Comparison of ENCODE assay signal across 9 cellular contexts in genomic region chr13:25170554-25171107, GRCh38. TPM values are rescaled to one million over a fixed set of nuclear protein-coding genes. Genes with fewer than 3 reads are reported as not detected.
DNase-seq lines count a peak whose midpoint lies in the region; ATAC-seq and TF ChIP-seq lines count a peak whose summit lies in the region.
"Had no signal": no experiment of that assay in that cellular context is flagged by ENCODE, and none has a peak within 500 bp of the region (broad histone marks: within the 10 kb centered on the region; RNA-seq: fewer than 3 reads in every experiment).

No MANE protein-coding gene starts in this region.

- peak overlapping the region; percentile 56 for H2AFZ ChIP-seq in hepatocyte
- peak overlapping the region; percentile 93 for H2AFZ ChIP-seq in smooth muscle cell (ENCODE audit: low read depth)

- H3K27ac ChIP-seq in hepatocyte = no peak overlapping the region
- no peak overlapping the region for H3K27ac ChIP-seq in smooth muscle cell (ENCODE audit: low read depth)
- H3K27ac ChIP-seq in gastroesophageal sphincter = no peak overlapping the region

- peaks cover 3% of the 10 kb centered on the region for H3K4me1 ChIP-seq in NT2/D1 (ENCODE audit: insufficient read depth, insufficient read length)
- H3K4me1 ChIP-seq in hepatocyte (ENCODE audit: insufficient read depth) = peaks cover 7% of the 10 kb centered on the region
- H3K4me1 ChIP-seq in smooth muscle cell (ENCODE audit: low read depth) = peaks cover 10% of the 10 kb centered on the region
- H3K4me1 ChIP-seq in gastroesophageal sphincter = peaks cover 0 to 21% (median 7%) of the 10 kb centered on the region in 3 donors

- H3K4me3 ChIP-seq in NT2/D1 (ENCODE audit: insufficient read length, low read depth) (peak overlapping the region; percentile 40), hepatocyte (peak overlapping the region; percentile 14), smooth muscle cell (peak overlapping the region; percentile 62), gastroesophageal sphincter (peak overlapping the region in 1 of 2 donors; percentile 45)

- H3K9me3 ChIP-seq in NT2/D1 (ENCODE audit: insufficient read depth, low read length) = no peaks in the 10 kb centered on the region
- no peaks in the 10 kb centered on the region for H3K9me3 ChIP-seq in hepatocyte (ENCODE audit: low read depth)
- H3K9me3 ChIP-seq in smooth muscle cell (replicated peaks; ENCODE audit: low read depth) = no peaks in the 10 kb centered on the region
- no peaks in the 10 kb centered on the region for H3K9me3 ChIP-seq in gastroesophageal sphincter

- no peaks in the 10 kb centered on the region for H3K9me2 ChIP-seq in hepatocyte (replicated peaks; ENCODE audit: insufficient read depth)

- H3K27me3 ChIP-seq in NT2/D1 (ENCODE audit: insufficient read depth, insufficient read length) = peaks cover 38% of the 10 kb centered on the region
- H3K27me3 ChIP-seq in hepatocyte = peaks cover 86% of the 10 kb centered on the region
- peaks cover 65% of the 10 kb centered on the region for H3K27me3 ChIP-seq in smooth muscle cell (ENCODE audit: low read depth)
- H3K27me3 ChIP-seq in gastroesophageal sphincter = peaks cover 73% of the 10 kb centered on the region

- H3K9ac ChIP-seq in NT2/D1 (ENCODE audit: insufficient read length, low read depth) (peak overlapping the region; percentile 61), smooth muscle cell (ENCODE audit: low read depth) (no peak overlapping the region)

- H4K20me1 ChIP-seq in hepatocyte (ENCODE audit: insufficient read depth, poor library complexity, severe bottlenecking) = no peaks in the 10 kb centered on the region
- no peaks in the 10 kb centered on the region for H4K20me1 ChIP-seq in smooth muscle cell (ENCODE audit: low read depth)

- 4% methylated on average over 31 of the region's 74 CpGs for WGBS in hepatocyte (ENCODE audit: low lambda C conversion rate, missing lambda C conversion rate)
- WGBS in smooth muscle cell (ENCODE audit: low lambda C conversion rate) = under 1% methylated on average over 54 of the region's 74 CpGs
- whole genome bisulfite sequencing in gastroesophageal sphincter (ENCODE audit: low coverage in 1 of 2), 2 donors = no CpG with 5 or more reads among the region's 74 CpGs

- ATAC-seq in GM18907 (IDR thresholded peaks at IDR 0.05; ENCODE audit: unreplicated experiment) (no peak), gastroesophageal sphincter (no peak)

- TF ChIP-seq CTCF in hepatocyte (IDR thresholded peaks at IDR 0.05; ENCODE audit: poor library complexity) (no peak), smooth muscle cell (IDR thresholded peaks at IDR 0.05; ENCODE audit: borderline replicate concordance, insufficient read depth, poor library complexity, severe bottlenecking) (no peak), gastroesophageal sphincter (IDR thresholded peaks at IDR 0.05) (no peak)

- no peak for TF ChIP-seq POLR2A in gastroesophageal sphincter (IDR thresholded peaks at IDR 0.05)

- no peak for TF ChIP-seq EP300 in gastroesophageal sphincter (IDR thresholded peaks at IDR 0.05)

- H3K4me2 ChIP-seq in hepatocyte (peak overlapping the region; percentile 94), smooth muscle cell (peak overlapping the region; percentile 97)

- peak; percentile 2 for DNase-seq in DMS79 treated with DMSO at 0.1 percent for 48 hours (lab: John Stamatoyannopoulos, UW)
- no peak for DNase-seq in DMS79 (lab: John Stamatoyannopoulos, UW)
- no peak for DNase-seq in NT2/D1 (ENCODE audit: low read depth, low spot score)
- DNase-seq in hepatocyte (ENCODE audit: low spot score) = peak; percentile 27
- no peak for DNase-seq in smooth muscle cell (lab: John Stamatoyannopoulos, UW; ENCODE audit: unreplicated experiment)
- DNase-seq in activated CD4-positive, CD25-positive, alpha-beta regulatory T cell treated with anti-CD3 and anti-CD28 coated beads, Interleukin-2, amount 50 U/mL, for 72 hours = no peak
- DNase-seq: activated CD4-positive, alpha-beta T cell treated with anti-CD3 and anti-CD28 coated beads, Interleukin-2, amount 50 U/mL, for 1 hour had no signal

- H3K36me3 ChIP-seq in NT2/D1 (ENCODE audit: insufficient read depth, insufficient read length, low read length) = no peaks in the 10 kb centered on the region
- H3K36me3 ChIP-seq in hepatocyte (replicated peaks; ENCODE audit: insufficient read depth, low read depth) = no peaks in the 10 kb centered on the region
- H3K36me3 ChIP-seq in smooth muscle cell (ENCODE audit: low read depth) = no peaks in the 10 kb centered on the region
- H3K36me3 ChIP-seq in gastroesophageal sphincter = no peaks in the 10 kb centered on the region

- H3K79me2 ChIP-seq in hepatocyte (no peaks in the 10 kb centered on the region), smooth muscle cell (ENCODE audit: low read depth) (no peaks in the 10 kb centered on the region)

- no peaks in the 10 kb centered on the region for H3F3A ChIP-seq in smooth muscle cell (ENCODE audit: low read depth)

RNA-seq across cellular contexts. Expression of gene AMER2, which starts 1.5 kb away (rescaled TPM):
- total RNA-seq in hepatocyte (0.23 and 0.24 TPM in 2 replicates), smooth muscle cell (0.09 and 0.36 TPM in 2 replicates), gastroesophageal sphincter (under 1 TPM in 3 of 4 donors, not detected in 1; 0.04 to 0.81 (median 0.31) TPM)
- polyA plus RNA-seq in hepatocyte (0.02 and 0.18 TPM in 2 replicates), smooth muscle cell (not detected in 2 replicates)

Comparison
In these comparisons a context has a peak if more than half of its experiments do, and no peak if none do; other contexts are left out.
1. DNase-seq: peak in DMS79 treated with DMSO at 0.1 percent for 48 hours (single experiment) and hepatocyte (single experiment); none in DMS79 (single experiment), NT2/D1 (single experiment), smooth muscle cell (single experiment) and activated CD4-positive, CD25-positive, alpha-beta regulatory T cell treated with anti-CD3 and anti-CD28 coated beads, Interleukin-2, amount 50 U/mL, for 72 hours (single experiment).